In genomic region chr11:115219378-115219777, GRCh38 we compare ENCODE assay signal across 15 cellular contexts.
DNase-seq lines count a peak whose midpoint lies in the region; ATAC-seq, FAIRE-seq and TF ChIP-seq lines count a peak whose summit lies in the region.
"Had no signal": no experiment of that assay in that cellular context is flagged by ENCODE, and none has a peak within 500 bp of the region (broad histone marks: within the 10 kb centered on the region; RNA-seq: fewer than 3 reads in every experiment).

No MANE protein-coding gene starts in this region.

- ATAC-seq in HG03354 (IDR thresholded peaks at IDR 0.05; ENCODE audit: poor library complexity, severe bottlenecking, unreplicated experiment): no peak
- ATAC-seq in left lobe of liver: no peak

- H3K4me1 ChIP-seq in OCI-LY7 (ENCODE audit: insufficient read depth, low read length, poor library complexity, severe bottlenecking) (peaks cover 73% of the 10 kb centered on the region), cardiac muscle cell (ENCODE audit: low read depth) (peaks cover 39% of the 10 kb centered on the region)

- no TSS peak for BruUV-seq in OCI-LY7 (replicated peaks; lab: Mats Ljungman, UMichigan)

- no peaks in the 10 kb centered on the region for H3K79me2 ChIP-seq in OCI-LY7 (ENCODE audit: insufficient read depth, low read depth, low read length)

- TF ChIP-seq POLR2A in GM12891 (IDR thresholded peaks at IDR 0.05; ENCODE audit: low read depth, low read length): no peak

- H4K20me1 ChIP-seq in OCI-LY7 (ENCODE audit: insufficient read depth, low read length): no peaks in the 10 kb centered on the region

- H2AFZ ChIP-seq in OCI-LY7 (ENCODE audit: low read length): no peak overlapping the region; the same call in 1 of the 2 replicates

- H3K27ac ChIP-seq in OCI-LY7 (ENCODE audit: low read depth, low read length, poor library complexity, severe bottlenecking) (no peak overlapping the region), cardiac muscle cell (peak overlapping the region; percentile 87)

- H3K4me3 ChIP-seq in OCI-LY7 (ENCODE audit: low read depth, low read length, poor library complexity, severe bottlenecking): no peak overlapping the region
- no peak overlapping the region for H3K4me3 ChIP-seq in cardiac muscle cell

- H3K4me2 ChIP-seq in OCI-LY7 (ENCODE audit: low read length): peak overlapping the region; percentile 72

- no peak for TF ChIP-seq CTCF in OCI-LY7 (conservative IDR thresholded peaks at IDR 0.05; ENCODE audit: low read length)
- TF ChIP-seq CTCF in cardiac muscle cell (IDR thresholded peaks at IDR 0.05; ENCODE audit: low read depth, low read length): no peak

- no peaks in the 10 kb centered on the region for H3K9me3 ChIP-seq in OCI-LY7 (ENCODE audit: low read length)
- H3K9me3 ChIP-seq in cardiac muscle cell (ENCODE audit: low read depth): no peaks in the 10 kb centered on the region

- peaks cover 33% of the 10 kb centered on the region for H3K36me3 ChIP-seq in OCI-LY7 (ENCODE audit: insufficient read depth, low read length)
- no peaks in the 10 kb centered on the region for H3K36me3 ChIP-seq in cardiac muscle cell

- CTCF ChIA-PET in OCI-LY7 (lab: Charles Lee; ENCODE audit: unreplicated experiment): no interaction called here

- intact Hi-C loops in OCI-LY7 (cut with micrococcal nuclease; ENCODE audit: unreplicated experiment): no loop called here

- H3K27me3 ChIP-seq in cardiac muscle cell: no peaks in the 10 kb centered on the region

- DNase-seq in GM12891 (ENCODE audit: insufficient read length, low spot score) (no peak), OCI-LY7 (ENCODE audit: low spot score) (peak; percentile 10), cardiac muscle cell (ENCODE audit: low read depth in 1 of 2, low spot score in 1 of 2) (peak in 1 of 2 donors; percentile 52), myocyte (ENCODE audit: low read depth) (peak; percentile 15), left lobe of liver (ENCODE audit: low spot score) (no peak), mesenteric fat pad (ENCODE audit: low spot score) (no peak), middle frontal gyrus (ENCODE audit: extremely low spot score, low spot score) (no peak)
- DNase-seq: CD8-positive, alpha-beta memory T cell; GOT3; NCI-H1417 treated with DMSO at 0.1 percent for 48 hours; NCI-H187 treated with DMSO at 0.1 percent for 48 hours; NCI-H2227 treated with DMSO at 0.1 percent for 48 hours had no signal

- no peaks in the 10 kb centered on the region for H3K9me2 ChIP-seq in OCI-LY7 (ENCODE audit: insufficient read depth, low read length)

- peak; percentile 13 for FAIRE-seq in GM12891 (lab: Jason Lieb, UNC)
- FAIRE-seq: A204.1, GM18507 had no signal

- POLR2A ChIA-PET in OCI-LY7 (lab: Charles Lee): interaction anchor here (0.7 to 1.6 kb wide), 8 partner anchors 9 to 1344 kb away, joined by 3 to 9 read pairs (median 3); partner anchors contain the start of gene USP28

TF ChIP-seq in GM12891, 5 proteins besides CTCF, POLR2A, EP300 and RAD21:
- TF ChIP-seq POU2F2 (IDR thresholded peaks at IDR 0.05; ENCODE audit: low read depth, low read length): no peak
- no peak for TF ChIP-seq PAX5 (IDR thresholded peaks at IDR 0.05; ENCODE audit: insufficient read depth, low read length, severe bottlenecking)
- no peak for TF ChIP-seq SPI1 (IDR thresholded peaks at IDR 0.05; ENCODE audit: low read depth, low read length)
TF ChIP-seq in GM12891: peak in this region for 0.

Comparison
In these comparisons a context has a peak if more than half of its experiments do, and no peak if none do; other contexts are left out.
1. DNase-seq: peak in OCI-LY7 (single experiment) and myocyte (single experiment); none in GM12891 (single experiment), left lobe of liver (single experiment), mesenteric fat pad (single experiment) and middle frontal gyrus (single experiment).